ENCODE assay signal across 9 cellular contexts in genomic region chr4:1300466-1301455, GRCh38. TPM values are rescaled to one million over a fixed set of nuclear protein-coding genes. Genes with fewer than 3 reads are reported as not detected.
A peak's percentile ranks its signal among the peaks of the same experiment; 100 is the strongest.
DNase-seq lines count a peak whose midpoint lies in the region; ATAC-seq and TF ChIP-seq lines count a peak whose summit lies in the region.
"Had no signal": no experiment of that assay in that cellular context is flagged by ENCODE, and none has a peak within 500 bp of the region (broad histone marks: within the 10 kb centered on the region; RNA-seq: fewer than 3 reads in every experiment).

No MANE protein-coding gene starts in this region.

- CTCF ChIA-PET in activated CD4-positive, alpha-beta T cell treated with anti-CD3 and anti-CD28 coated beads for 36 hours (lab: Charles Lee): interaction anchor here (0.5 to 1.1 kb wide), 4 partner anchors 9 to 152 kb away, joined by 3 to 4 read pairs (median 3); no protein-coding TSS in a partner anchor

- H3K9me3 Mint-ChIP-seq in activated CD4-positive, alpha-beta T cell treated with anti-CD3 and anti-CD28 coated beads for 36 hours (ENCODE audit: low read depth): no peaks in the 10 kb centered on the region

- intact Hi-C loops in activated CD4-positive, alpha-beta T cell treated with anti-CD3 and anti-CD28 coated beads for 36 hours (cut with DNase I, micrococcal nuclease): no loop called here
- intact Hi-C loops in adrenal gland (cut with DNase I): no loop called here
- intact Hi-C loops in stomach (cut with DNase I; ENCODE audit: low total_unique reads): no loop called here

- no peak overlapping the region for H3K4me3 Mint-ChIP-seq in activated CD4-positive, alpha-beta T cell treated with anti-CD3 and anti-CD28 coated beads for 36 hours

- ATAC-seq in activated CD4-positive, alpha-beta T cell treated with anti-CD3 and anti-CD28 coated beads for 36 hours: peak; percentile 92
- no peak for ATAC-seq in HG03095 (IDR thresholded peaks at IDR 0.05; ENCODE audit: unreplicated experiment)
- ATAC-seq: A549 had no signal

- TF ChIP-seq CTCF in adrenal gland (IDR thresholded peaks at IDR 0.05) (no peak), stomach (IDR thresholded peaks at IDR 0.05) (no peak)

- H3K27me3 Mint-ChIP-seq in activated CD4-positive, alpha-beta T cell treated with anti-CD3 and anti-CD28 coated beads for 36 hours: no peaks in the 10 kb centered on the region

- H3K4me1 ChIP-seq in adrenal gland (replicated peaks in 1 of 2) (peaks cover 6 to 31% of the 10 kb centered on the region in 2 donors), stomach (peaks cover 0 to 72% (median 32%) of the 10 kb centered on the region in 4 donors)
- H3K4me1 ChIP-seq: A549 had no signal

- POLR2A ChIA-PET in activated CD4-positive, alpha-beta T cell treated with anti-CD3 and anti-CD28 coated beads for 36 hours (lab: Charles Lee): no interaction called here

- TF ChIP-seq EP300 in stomach (IDR thresholded peaks at IDR 0.05): no peak

- TF ChIP-seq POLR2A in adrenal gland (IDR thresholded peaks at IDR 0.05): no peak
- no peak for TF ChIP-seq POLR2A in stomach (IDR thresholded peaks at IDR 0.05)

- H3K27ac ChIP-seq in adrenal gland: peak overlapping the region; percentile 14 to 76 (median 45)
- H3K27ac ChIP-seq in stomach: peak overlapping the region in 4 of 5 donors; percentile 46 to 83 (median 74)
- H3K27ac ChIP-seq: A549 had no signal

- no peak overlapping the region for H3K4me3 ChIP-seq in adrenal gland
- H3K4me3 ChIP-seq in stomach: no peak overlapping the region
- H3K4me3 ChIP-seq: A549 had no signal

- peak overlapping the region; percentile 79 for H3K27ac Mint-ChIP-seq in activated CD4-positive, alpha-beta T cell treated with anti-CD3 and anti-CD28 coated beads for 36 hours

- DNase-seq in activated CD4-positive, alpha-beta T cell treated with anti-CD3 and anti-CD28 coated beads for 36 hours: peak; percentile 80
- DNase-seq in activated CD4-positive, alpha-beta T cell treated with anti-CD3 and anti-CD28 coated beads, Interleukin-2, amount 50 U/mL, for 1 hour: no peak
- DNase-seq in adrenal gland (peak; percentile 59 to 85 (median 82)), iris pigment epithelial cell (ENCODE audit: low read depth) (peak; percentile 95), stomach (peak; percentile 53), NCI-H2227 (lab: John Stamatoyannopoulos, UW; ENCODE audit: unreplicated experiment) (no peak), NCI-H446 (lab: John Stamatoyannopoulos, UW) (no peak)

- H3K36me3 ChIP-seq in adrenal gland (replicated peaks in 1 of 2) (peaks cover 0 to 21% of the 10 kb centered on the region in 2 donors), stomach (peaks cover 9 to 62% (median 58%) of the 10 kb centered on the region in 4 donors)

- H3K27me3 ChIP-seq in adrenal gland: no peaks in the 10 kb centered on the region
- no peaks in the 10 kb centered on the region for H3K27me3 ChIP-seq in stomach

- H3K36me3 Mint-ChIP-seq in activated CD4-positive, alpha-beta T cell treated with anti-CD3 and anti-CD28 coated beads for 36 hours (ENCODE audit: low read depth): peaks cover 26% of the 10 kb centered on the region

- 68 to 74% (median 70%) methylated on average over 29 to 40 of the region's 40 CpGs for WGBS in adrenal gland, 4 donors
- WGBS in stomach, 5 donors: 71 to 87% (median 80%) methylated on average over 40 of the region's 40 CpGs

- H3K9me3 ChIP-seq in adrenal gland (replicated peaks in 1 of 3) (no peaks in the 10 kb centered on the region), stomach (no peaks in the 10 kb centered on the region)
- H3K9me3 ChIP-seq: A549 had no signal

- peaks cover 59% of the 10 kb centered on the region for H3K4me1 Mint-ChIP-seq in activated CD4-positive, alpha-beta T cell treated with anti-CD3 and anti-CD28 coated beads for 36 hours

RNA-seq across cellular contexts. Expression of gene MAEA, which starts 11.1 kb away (rescaled TPM):
- 10 to 100 TPM; 38.9 to 40.4 TPM for total RNA-seq in activated CD4-positive, alpha-beta T cell treated with anti-CD3 and anti-CD28 coated beads for 36 hours
- 10 to 100 TPM; 60.2 to 96.8 (median 79.2) TPM for total RNA-seq in adrenal gland
- 100 to 1,000 TPM in 1 of 3 donors, 10 to 100 TPM in 2; 35.6 to 103 (median 70.3) TPM for polyA plus RNA-seq in adrenal gland
- 100 to 1,000 TPM in 3 of 5 donors, 10 to 100 TPM in 2; 34.0 to 295 (median 103) TPM for total RNA-seq in stomach
- 10 to 100 TPM; 42.3 to 48.4 (median 42.8) TPM for polyA plus RNA-seq in stomach

RNA-seq across cellular contexts. Expression of gene UVSSA, which starts 46.2 kb away (rescaled TPM):
- total RNA-seq in activated CD4-positive, alpha-beta T cell treated with anti-CD3 and anti-CD28 coated beads for 36 hours: 10 to 100 TPM; 14.8 to 18.1 TPM
- total RNA-seq in adrenal gland (10 to 100 TPM in 6 of 8 donors, 1 to 10 TPM in 2; 9.3 to 36.5 (median 17.5) TPM), stomach (100 to 1,000 TPM in 1 of 5 donors, 10 to 100 TPM in 4; 15.1 to 103 (median 53.9) TPM)
- polyA plus RNA-seq in adrenal gland (10 to 100 TPM in 2 of 3 donors, 1 to 10 TPM in 1; 2.9 to 37.4 (median 21.9) TPM), stomach (1 to 10 TPM; 4.1 to 7.0 (median 5.2) TPM)

RNA-seq across cellular contexts. Expression of gene CTBP1, which starts 51.8 kb away (rescaled TPM):
- total RNA-seq in activated CD4-positive, alpha-beta T cell treated with anti-CD3 and anti-CD28 coated beads for 36 hours: 100 to 1,000 TPM; 152 to 177 TPM
- 100 to 1,000 TPM; 143 to 293 (median 169) TPM for total RNA-seq in adrenal gland
- polyA plus RNA-seq in adrenal gland: 100 to 1,000 TPM in 2 of 3 donors, 10 to 100 TPM in 1; 45.7 to 172 (median 145) TPM
- total RNA-seq in stomach: 100 to 1,000 TPM in 3 of 5 donors, 10 to 100 TPM in 2; 85.0 to 415 (median 227) TPM
- 10 to 100 TPM; 72.7 to 90.4 (median 83.5) TPM for polyA plus RNA-seq in stomach

Comparison
In these comparisons a context has a peak if more than half of its experiments do, and no peak if none do; other contexts are left out.
1. DNase-seq: peak in activated CD4-positive, alpha-beta T cell treated with anti-CD3 and anti-CD28 coated beads for 36 hours (single experiment), adrenal gland (7 of 7), iris pigment epithelial cell (single experiment) and stomach (single experiment); none in activated CD4-positive, alpha-beta T cell treated with anti-CD3 and anti-CD28 coated beads, Interleukin-2, amount 50 U/mL, for 1 hour (single experiment), NCI-H2227 (single experiment) and NCI-H446 (0 of 2).